ENCODE assay signal across 8 cellular contexts in the genomic region with DNA sequence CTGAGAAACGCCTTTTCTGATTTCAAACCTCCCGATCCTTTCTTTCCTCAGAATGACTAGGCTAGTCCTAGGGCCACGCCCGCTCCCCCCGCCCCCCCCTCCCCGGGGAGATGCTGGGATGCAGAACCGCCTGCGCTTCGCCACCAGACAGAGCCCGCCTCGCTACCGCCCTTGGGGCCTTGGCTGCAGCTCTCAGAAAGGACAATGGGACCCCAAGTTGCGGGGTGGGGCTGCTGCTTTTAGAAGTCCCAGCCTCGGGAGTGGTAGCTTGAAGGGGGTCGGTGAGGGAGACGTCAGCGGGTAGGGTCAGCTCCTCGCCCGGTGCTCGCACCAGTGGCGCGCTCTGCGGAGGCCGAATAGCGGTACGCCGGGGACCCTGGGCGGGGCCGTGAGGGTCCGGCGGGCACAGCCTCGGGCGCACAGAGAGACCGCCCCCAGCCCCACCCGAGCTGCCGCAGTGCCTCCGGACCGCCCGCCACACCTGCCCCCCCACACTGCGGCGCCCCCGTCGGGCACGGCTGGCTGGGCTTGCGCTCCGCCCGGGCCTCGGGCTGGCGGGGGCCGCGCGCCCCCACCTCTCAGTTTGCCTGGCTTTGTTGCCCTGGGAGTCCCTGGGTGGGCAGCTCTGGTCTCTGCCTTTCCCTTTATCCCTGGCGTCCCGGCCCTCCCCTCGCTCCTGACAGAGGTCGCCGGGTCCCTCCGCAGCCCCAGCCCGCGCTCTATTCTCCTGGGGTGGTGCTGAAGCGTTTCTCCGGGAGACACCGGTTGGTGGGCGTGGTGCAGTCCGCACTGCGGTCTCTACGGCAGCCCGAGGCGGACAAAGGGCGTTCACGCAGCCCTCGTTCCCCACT. TPM values are rescaled to one million over a fixed set of nuclear protein-coding genes. Genes with fewer than 3 reads are reported as not detected.
DNase-seq lines count a peak whose midpoint lies in the region; ATAC-seq and TF ChIP-seq lines count a peak whose summit lies in the region.

No MANE protein-coding gene starts in this region.

- no peaks in the 10 kb centered on the region for H3K36me3 Mint-ChIP-seq in activated naive CD8-positive, alpha-beta T cell treated with anti-CD3 and anti-CD28 coated beads for 36 hours

- no peaks in the 10 kb centered on the region for H3K9me3 Mint-ChIP-seq in activated naive CD8-positive, alpha-beta T cell treated with anti-CD3 and anti-CD28 coated beads for 36 hours

- H3K27me3 Mint-ChIP-seq in activated naive CD8-positive, alpha-beta T cell treated with anti-CD3 and anti-CD28 coated beads for 36 hours, result peaks cover 72% of the 10 kb centered on the region

- POLR2A ChIA-PET in AG04449 (lab: Yijun Ruan, JAX), result interaction anchor here (0.6 to 1.1 kb wide), 3 partner anchors 26 to 212 kb away, joined by 3 read pairs; a partner anchor contains a TSS

- in situ Hi-C loops in GM13976 (cut with MboI; ENCODE audit: low sequenced_read_pairs, unreplicated experiment), result no loop called here

- TF ChIP-seq CTCF in AG04449 (IDR thresholded peaks at IDR 0.05; ENCODE audit: insufficient read depth, low read length, missing control alignments) (no peak), GM13976 (IDR thresholded peaks at IDR 0.05; ENCODE audit: borderline replicate concordance, control extremely low read depth, extremely low read depth, insufficient read depth, missing control alignments) (no peak)

- peak overlapping the region; percentile 67 for H3K4me3 Mint-ChIP-seq in activated naive CD8-positive, alpha-beta T cell treated with anti-CD3 and anti-CD28 coated beads for 36 hours

- CTCF ChIA-PET in AG04449 (lab: Yijun Ruan, JAX), result interaction anchor here (0.7 to 3.2 kb wide), 8 partner anchors 11 to 282 kb away, joined by 3 to 15 read pairs (median 4); no protein-coding TSS in a partner anchor

- H3K27ac Mint-ChIP-seq in activated naive CD8-positive, alpha-beta T cell treated with anti-CD3 and anti-CD28 coated beads for 36 hours, result no peak overlapping the region

- DNase-seq in AG04449 (ENCODE audit: low read depth, low spot score), result no peak
- DNase-seq in GM13976 (ENCODE audit: low spot score), result peak; percentile 65
- DNase-seq in NCI-H187 treated with DMSO at 0.1 percent for 48 hours (lab: John Stamatoyannopoulos, UW), result peak; percentile 67
- peak; percentile 16 for DNase-seq in activated naive CD8-positive, alpha-beta T cell treated with anti-CD3 and anti-CD28 coated beads for 36 hours
- DNase-seq in Right ventricle myocardium superior, result peak; percentile 86
- peak; percentile 64 for DNase-seq in occipital lobe (lab: John Stamatoyannopoulos, UW)

- ATAC-seq in Right ventricle myocardium superior (ENCODE audit: poor library complexity) (peak; percentile 83), GM18520 (IDR thresholded peaks at IDR 0.05; ENCODE audit: unreplicated experiment) (no peak), GM18907 (IDR thresholded peaks at IDR 0.05; ENCODE audit: unreplicated experiment) (no peak)

- intact Hi-C loops in Right ventricle myocardium superior (cut with DNase I), result loop anchor here (5.0 kb wide), 1 partner anchor 326 kb away; no protein-coding TSS in a partner anchor

- peak overlapping the region; percentile 90 for H3K4me3 ChIP-seq in AG04449 (ENCODE audit: low read depth, low read length)

- peaks cover 4% of the 10 kb centered on the region for H3K4me1 Mint-ChIP-seq in activated naive CD8-positive, alpha-beta T cell treated with anti-CD3 and anti-CD28 coated beads for 36 hours

RNA-seq across cellular contexts. Expression of a gene that starts 1.1 kb away (rescaled TPM):
- total RNA-seq in activated naive CD8-positive, alpha-beta T cell treated with anti-CD3 and anti-CD28 coated beads for 36 hours, result under 1 TPM; 0.10 to 0.27 TPM
- total RNA-seq in Right ventricle myocardium superior, result 49.7 TPM
- 593 TPM for total RNA-seq in occipital lobe

Comparison
In these comparisons a context has a peak if more than half of its experiments do, and no peak if none do; other contexts are left out.
1. RNA of a gene that starts 1.1 kb away (total RNA-seq): 593 TPM in occipital lobe (single experiment) and 49.7 TPM in Right ventricle myocardium superior (single experiment); 0.10 to 0.27 TPM in activated naive CD8-positive, alpha-beta T cell treated with anti-CD3 and anti-CD28 coated beads for 36 hours; every median in the first group is over 10 times any median in the second.